In the genomic region with DNA sequence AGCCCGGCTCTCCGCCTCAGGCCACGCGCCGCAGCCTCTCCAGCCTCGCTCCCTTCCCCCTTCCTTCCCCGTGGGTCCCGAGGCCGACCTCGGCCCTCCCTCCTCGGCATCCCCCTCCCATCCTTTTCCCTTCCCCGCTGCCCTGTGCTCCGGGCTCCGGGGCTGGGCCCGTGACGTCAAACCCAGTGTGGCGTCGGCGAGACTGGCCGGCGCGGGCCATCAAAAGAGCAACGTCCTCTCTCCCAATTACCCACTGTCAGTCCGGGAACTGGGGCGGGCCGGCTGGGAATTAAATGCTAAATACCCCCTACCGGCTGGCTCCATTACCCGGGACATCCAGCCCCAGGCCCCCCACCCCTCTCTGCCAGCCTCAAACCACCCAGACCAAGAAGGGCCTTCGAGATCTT, we compare ENCODE assay signal across 1 cellular context.
TF ChIP-seq lines count a peak whose summit lies in the region.

No MANE protein-coding gene starts in this region.

TF ChIP-seq in HepG2, 621 proteins besides CTCF, POLR2A, EP300 and RAD21:
- no peak for TF ChIP-seq DBP (CRISPR knock-in tag; IDR thresholded peaks at IDR 0.05; ENCODE audit: not compliant biosample characterization)
- TF ChIP-seq, protein P1, sequence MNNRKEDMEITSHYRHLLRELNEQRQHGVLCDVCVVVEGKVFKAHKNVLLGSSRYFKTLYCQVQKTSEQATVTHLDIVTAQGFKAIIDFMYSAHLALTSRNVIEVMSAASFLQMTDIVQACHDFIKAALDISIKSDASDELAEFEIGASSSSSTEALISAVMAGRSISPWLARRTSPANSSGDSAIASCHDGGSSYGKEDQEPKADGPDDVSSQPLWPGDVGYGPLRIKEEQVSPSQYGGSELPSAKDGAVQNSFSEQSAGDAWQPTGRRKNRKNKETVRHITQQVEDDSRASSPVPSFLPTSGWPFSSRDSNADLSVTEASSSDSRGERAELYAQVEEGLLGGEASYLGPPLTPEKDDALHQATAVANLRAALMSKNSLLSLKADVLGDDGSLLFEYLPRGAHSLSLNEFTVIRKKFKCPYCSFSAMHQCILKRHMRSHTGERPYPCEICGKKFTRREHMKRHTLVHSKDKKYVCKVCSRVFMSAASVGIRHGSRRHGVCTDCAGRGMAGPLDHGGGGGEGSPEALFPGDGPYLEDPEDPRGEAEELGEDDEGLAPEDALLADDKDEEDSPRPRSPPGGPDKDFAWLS (CRISPR knock-in tag; IDR thresholded peaks at IDR 0.05; ENCODE audit: borderline replicate concordance) = no peak
- no peak for TF ChIP-seq BRD4 (CRISPR knock-in tag; IDR thresholded peaks at IDR 0.05)
- TF ChIP-seq CBFB (CRISPR knock-in tag; IDR thresholded peaks at IDR 0.05) = no peak
- TF ChIP-seq KDM2A (CRISPR knock-in tag; IDR thresholded peaks at IDR 0.05; ENCODE audit: borderline replicate concordance, low read depth) = no peak
- TF ChIP-seq ZNF512 (CRISPR knock-in tag; IDR thresholded peaks at IDR 0.05) = no peak
